1 cellular context compared by ENCODE assay signal in genomic region chr10:68600041-68600778, GRCh38.
TF ChIP-seq lines count a peak whose summit lies in the region.

No MANE protein-coding gene starts in this region.

TF ChIP-seq in HepG2, 621 proteins besides CTCF, POLR2A, EP300 and RAD21 (continued from another document and continues in another):
- TF ChIP-seq SKIL (CRISPR knock-in tag; IDR thresholded peaks at IDR 0.05; ENCODE audit: borderline replicate concordance) (peak; percentile 12; the same call in 1 of the 2 replicates), HES4 (CRISPR knock-in tag; IDR thresholded peaks at IDR 0.05; ENCODE audit: borderline replicate concordance) (peak; percentile 41; the same call in 1 of the 2 replicates), ZBTB44 (CRISPR knock-in tag; IDR thresholded peaks at IDR 0.05) (0 out of 2 replicates have a peak, but pooled peaks have one; percentile 28), TFE3 (CRISPR knock-in tag; IDR thresholded peaks at IDR 0.05) (no peak; the same call in 1 of the 2 replicates), DR1 (CRISPR knock-in tag; IDR thresholded peaks at IDR 0.05) (peak; percentile 54), TSC22D2 (CRISPR knock-in tag; IDR thresholded peaks at IDR 0.05; ENCODE audit: borderline replicate concordance) (no peak), ZNF124 (CRISPR knock-in tag; IDR thresholded peaks at IDR 0.05) (no peak), ZBTB38 (CRISPR knock-in tag; IDR thresholded peaks at IDR 0.05) (peak; percentile 86), RXRA (CRISPR knock-in tag; IDR thresholded peaks at IDR 0.05) (peak; percentile 80), ZNF7 (CRISPR knock-in tag; IDR thresholded peaks at IDR 0.05) (peak; percentile 91), ZNF878 (CRISPR knock-in tag; IDR thresholded peaks at IDR 0.05) (peak; percentile 54; the same call in 1 of the 2 replicates), PBX3 (CRISPR knock-in tag; IDR thresholded peaks at IDR 0.05; ENCODE audit: borderline replicate concordance) (no peak), MYC (CRISPR knock-in tag; IDR thresholded peaks at IDR 0.05; ENCODE audit: borderline replicate concordance) (peak; percentile 80), EHMT2 (IDR thresholded peaks at IDR 0.05; ENCODE audit: borderline replicate concordance, low read depth, low read length) (no peak), ZNF790 (CRISPR knock-in tag; IDR thresholded peaks at IDR 0.05; ENCODE audit: borderline replicate concordance) (no peak; the same call in 1 of the 2 replicates), ZNF574 (CRISPR knock-in tag; IDR thresholded peaks at IDR 0.05) (peak; percentile 79), E2F5 (CRISPR knock-in tag; conservative IDR thresholded peaks at IDR 0.05) (no peak), HDAC1 (CRISPR knock-in tag; IDR thresholded peaks at IDR 0.05) (peak; percentile 89), ZNF430 (CRISPR knock-in tag; IDR thresholded peaks at IDR 0.05) (peak; percentile 44; the same call in 1 of the 2 replicates), ZNF552 (CRISPR knock-in tag; IDR thresholded peaks at IDR 0.05; ENCODE audit: borderline replicate concordance) (peak; percentile 89), SAFB2 (CRISPR knock-in tag; IDR thresholded peaks at IDR 0.05; ENCODE audit: borderline replicate concordance, low read depth) (no peak; the same call in 1 of the 2 replicates), ZNF562 (CRISPR knock-in tag; IDR thresholded peaks at IDR 0.05; ENCODE audit: borderline replicate concordance) (no peak), FOXO4 (CRISPR knock-in tag; conservative IDR thresholded peaks at IDR 0.05) (no peak), ZNF644 (CRISPR knock-in tag; IDR thresholded peaks at IDR 0.05; ENCODE audit: low read depth) (peak; percentile 72; the same call in 1 of the 2 replicates), POGZ (CRISPR knock-in tag; IDR thresholded peaks at IDR 0.05) (peak; percentile 84), MBNL3 (CRISPR knock-in tag; conservative IDR thresholded peaks at IDR 0.05) (no peak), PCBP1 (IDR thresholded peaks at IDR 0.05; ENCODE audit: borderline replicate concordance, low read depth, low read length) (no peak), CC2D1A (CRISPR knock-in tag; IDR thresholded peaks at IDR 0.05) (no peak), ZXDC (CRISPR knock-in tag; IDR thresholded peaks at IDR 0.05) (no peak), KDM5B (CRISPR knock-in tag; IDR thresholded peaks at IDR 0.05; ENCODE audit: borderline replicate concordance) (peak; percentile 71; the same call in 1 of the 2 replicates), TCF7 (IDR thresholded peaks at IDR 0.05; ENCODE audit: low read depth) (no peak), MAFF (IDR thresholded peaks at IDR 0.05; ENCODE audit: low read depth, low read length) (peak; percentile 6; the same call in 1 of the 2 replicates), ZNF776 (CRISPR knock-in tag; IDR thresholded peaks at IDR 0.05) (no peak), ZFP90 (CRISPR knock-in tag; IDR thresholded peaks at IDR 0.05; ENCODE audit: borderline replicate concordance) (peak; percentile 79; the same call in 1 of the 2 replicates), ZNF879 (CRISPR knock-in tag; IDR thresholded peaks at IDR 0.05) (no peak), ZBTB49 (CRISPR knock-in tag; IDR thresholded peaks at IDR 0.05; ENCODE audit: borderline replicate concordance) (no peak), SKI (IDR thresholded peaks at IDR 0.05; ENCODE audit: partially characterized antibody) (peak; percentile 78), AKAP8 (CRISPR knock-in tag; IDR thresholded peaks at IDR 0.05) (peak; percentile 81), CBX5 (CRISPR knock-in tag; IDR thresholded peaks at IDR 0.05; ENCODE audit: borderline replicate concordance) (peak; percentile 64; the same call in 1 of the 2 replicates), ZNF691 (CRISPR knock-in tag; IDR thresholded peaks at IDR 0.05; ENCODE audit: borderline replicate concordance, low read depth) (0 out of 2 replicates have a peak, but pooled peaks have one; percentile 55), HNRNPH1 (optimal IDR thresholded peaks at IDR 0.05; ENCODE audit: low read depth, low read length) (no peak), YY1 (IDR thresholded peaks at IDR 0.05; ENCODE audit: insufficient read depth, insufficient replicate concordance, low read depth, low read length) (no peak), MED8 (CRISPR knock-in tag; IDR thresholded peaks at IDR 0.05; ENCODE audit: insufficient replicate concordance) (no peak), NAIF1 (CRISPR knock-in tag; IDR thresholded peaks at IDR 0.05; ENCODE audit: borderline replicate concordance) (no peak), MEIS2 (CRISPR knock-in tag; IDR thresholded peaks at IDR 0.05) (peak; percentile 28; the same call in 1 of the 2 replicates), MAZ (IDR thresholded peaks at IDR 0.05; ENCODE audit: borderline replicate concordance, low read depth, low read length) (0 out of 2 replicates have a peak, but pooled peaks have one; percentile 50), MAZ (CRISPR knock-in tag; IDR thresholded peaks at IDR 0.05; ENCODE audit: low read depth) (0 out of 2 replicates have a peak, but pooled peaks have one; percentile 61)
